1 cellular context compared by ENCODE assay signal in the genomic region with DNA sequence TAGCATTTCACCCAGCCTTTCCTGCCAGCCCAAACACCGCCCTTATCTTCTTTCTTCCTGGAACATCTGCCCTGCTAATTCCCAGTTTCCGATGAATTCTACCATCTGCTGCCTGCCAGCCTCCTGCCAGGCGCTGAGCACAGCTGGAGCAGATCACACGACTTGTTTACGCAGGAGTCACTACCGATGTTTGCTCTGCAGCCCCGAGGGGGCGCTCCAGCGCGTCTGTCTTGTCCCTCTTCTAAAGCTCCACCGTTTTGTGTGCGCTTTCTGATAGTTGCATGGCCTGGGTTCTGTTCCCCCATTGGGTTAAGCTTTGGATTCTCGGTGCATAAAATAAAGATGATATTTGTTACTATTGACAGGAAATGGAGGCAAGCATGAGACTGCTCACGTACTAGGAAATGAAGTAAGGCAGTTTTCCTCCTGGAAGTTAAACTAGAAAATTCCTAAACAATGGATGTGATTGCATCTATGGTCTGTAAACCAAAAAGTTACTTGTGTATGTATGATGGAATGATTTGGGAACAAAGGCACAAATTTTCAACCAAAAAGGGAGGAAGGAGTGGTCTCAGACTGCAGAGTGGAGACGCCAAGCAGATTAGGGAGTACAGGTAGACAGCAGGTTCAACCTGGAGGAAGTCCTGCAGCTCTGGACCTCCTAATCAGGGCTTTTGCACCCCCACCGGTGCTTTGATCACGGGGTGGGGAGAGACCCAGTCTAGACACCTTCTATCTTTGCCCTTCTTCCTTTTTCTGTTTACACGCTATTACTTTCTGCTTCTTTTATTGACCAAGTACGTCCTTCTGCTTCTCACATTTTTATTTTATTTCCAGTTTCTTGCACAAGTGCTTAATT.
TF ChIP-seq lines count a peak whose summit lies in the region.

No MANE protein-coding gene starts in this region.

TF ChIP-seq in HepG2, 621 proteins besides CTCF, POLR2A, EP300 and RAD21 (continued from another document and continues in another):
- no peak for TF ChIP-seq ZNF564 (CRISPR knock-in tag; IDR thresholded peaks at IDR 0.05)
- TF ChIP-seq HMG20A (CRISPR knock-in tag; IDR thresholded peaks at IDR 0.05; ENCODE audit: borderline replicate concordance) = no peak
- TF ChIP-seq SP140L (CRISPR knock-in tag; IDR thresholded peaks at IDR 0.05; ENCODE audit: borderline replicate concordance) = no peak
- no peak for TF ChIP-seq FOXA1 (IDR thresholded peaks at IDR 0.05)
- peak; percentile 90 for TF ChIP-seq FOXA1 (CRISPR knock-in tag; IDR thresholded peaks at IDR 0.05)
- no peak for TF ChIP-seq ZNF720 (CRISPR knock-in tag; IDR thresholded peaks at IDR 0.05)
- TF ChIP-seq, protein P1, sequence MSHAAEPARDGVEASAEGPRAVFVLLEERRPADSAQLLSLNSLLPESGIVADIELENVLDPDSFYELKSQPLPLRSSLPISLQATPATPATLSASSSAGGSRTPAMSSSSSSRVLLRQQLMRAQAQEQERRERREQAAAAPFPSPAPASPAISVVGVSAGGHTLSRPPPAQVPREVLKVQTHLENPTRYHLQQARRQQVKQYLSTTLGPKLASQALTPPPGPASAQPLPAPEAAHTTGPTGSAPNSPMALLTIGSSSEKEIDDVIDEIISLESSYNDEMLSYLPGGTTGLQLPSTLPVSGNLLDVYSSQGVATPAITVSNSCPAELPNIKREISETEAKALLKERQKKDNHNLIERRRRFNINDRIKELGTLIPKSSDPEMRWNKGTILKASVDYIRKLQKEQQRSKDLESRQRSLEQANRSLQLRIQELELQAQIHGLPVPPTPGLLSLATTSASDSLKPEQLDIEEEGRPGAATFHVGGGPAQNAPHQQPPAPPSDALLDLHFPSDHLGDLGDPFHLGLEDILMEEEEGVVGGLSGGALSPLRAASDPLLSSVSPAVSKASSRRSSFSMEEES (CRISPR knock-in tag; IDR thresholded peaks at IDR 0.05) = 0 out of 2 replicates have a peak, but pooled peaks have one; percentile 30
- TF ChIP-seq ZBTB1 (CRISPR knock-in tag; IDR thresholded peaks at IDR 0.05; ENCODE audit: borderline replicate concordance) = no peak
- TF ChIP-seq, protein P2, sequence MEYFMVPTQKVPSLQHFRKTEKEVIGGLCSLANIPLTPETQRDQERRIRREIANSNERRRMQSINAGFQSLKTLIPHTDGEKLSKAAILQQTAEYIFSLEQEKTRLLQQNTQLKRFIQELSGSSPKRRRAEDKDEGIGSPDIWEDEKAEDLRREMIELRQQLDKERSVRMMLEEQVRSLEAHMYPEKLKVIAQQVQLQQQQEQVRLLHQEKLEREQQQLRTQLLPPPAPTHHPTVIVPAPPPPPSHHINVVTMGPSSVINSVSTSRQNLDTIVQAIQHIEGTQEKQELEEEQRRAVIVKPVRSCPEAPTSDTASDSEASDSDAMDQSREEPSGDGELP (IDR thresholded peaks at IDR 0.05; ENCODE audit: borderline replicate concordance, low read depth) = peak; percentile 84; the same call in 1 of the 2 replicates
- no peak for TF ChIP-seq ZNF766 (CRISPR knock-in tag; IDR thresholded peaks at IDR 0.05; ENCODE audit: borderline replicate concordance)
- TF ChIP-seq, protein P3, sequence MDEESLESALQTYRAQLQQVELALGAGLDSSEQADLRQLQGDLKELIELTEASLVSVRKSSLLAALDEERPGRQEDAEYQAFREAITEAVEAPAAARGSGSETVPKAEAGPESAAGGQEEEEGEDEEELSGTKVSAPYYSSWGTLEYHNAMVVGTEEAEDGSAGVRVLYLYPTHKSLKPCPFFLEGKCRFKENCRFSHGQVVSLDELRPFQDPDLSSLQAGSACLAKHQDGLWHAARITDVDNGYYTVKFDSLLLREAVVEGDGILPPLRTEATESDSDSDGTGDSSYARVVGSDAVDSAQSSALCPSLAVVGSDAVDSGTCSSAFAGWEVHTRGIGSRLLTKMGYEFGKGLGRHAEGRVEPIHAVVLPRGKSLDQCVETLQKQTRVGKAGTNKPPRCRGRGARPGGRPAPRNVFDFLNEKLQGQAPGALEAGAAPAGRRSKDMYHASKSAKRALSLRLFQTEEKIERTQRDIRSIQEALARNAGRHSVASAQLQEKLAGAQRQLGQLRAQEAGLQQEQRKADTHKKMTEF (CRISPR knock-in tag; IDR thresholded peaks at IDR 0.05) = no peak
- TF ChIP-seq SMAD3 (CRISPR knock-in tag; IDR thresholded peaks at IDR 0.05) = peak; percentile 46; the same call in 1 of the 2 replicates
- no peak for TF ChIP-seq ISX (CRISPR knock-in tag; conservative IDR thresholded peaks at IDR 0.05)
- TF ChIP-seq FOXK2 (IDR thresholded peaks at IDR 0.05) = no peak
- TF ChIP-seq KDM5A (IDR thresholded peaks at IDR 0.05; ENCODE audit: borderline replicate concordance, low read length) = no peak
- no peak for TF ChIP-seq ZNF329 (CRISPR knock-in tag; IDR thresholded peaks at IDR 0.05; ENCODE audit: low read depth)
- TF ChIP-seq XBP1 (CRISPR knock-in tag; IDR thresholded peaks at IDR 0.05) = no peak
- TF ChIP-seq, protein P4, sequence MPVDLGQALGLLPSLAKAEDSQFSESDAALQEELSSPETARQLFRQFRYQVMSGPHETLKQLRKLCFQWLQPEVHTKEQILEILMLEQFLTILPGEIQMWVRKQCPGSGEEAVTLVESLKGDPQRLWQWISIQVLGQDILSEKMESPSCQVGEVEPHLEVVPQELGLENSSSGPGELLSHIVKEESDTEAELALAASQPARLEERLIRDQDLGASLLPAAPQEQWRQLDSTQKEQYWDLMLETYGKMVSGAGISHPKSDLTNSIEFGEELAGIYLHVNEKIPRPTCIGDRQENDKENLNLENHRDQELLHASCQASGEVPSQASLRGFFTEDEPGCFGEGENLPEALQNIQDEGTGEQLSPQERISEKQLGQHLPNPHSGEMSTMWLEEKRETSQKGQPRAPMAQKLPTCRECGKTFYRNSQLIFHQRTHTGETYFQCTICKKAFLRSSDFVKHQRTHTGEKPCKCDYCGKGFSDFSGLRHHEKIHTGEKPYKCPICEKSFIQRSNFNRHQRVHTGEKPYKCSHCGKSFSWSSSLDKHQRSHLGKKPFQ (CRISPR knock-in tag; IDR thresholded peaks at IDR 0.05; ENCODE audit: insufficient replicate concordance) = no peak
- TF ChIP-seq, protein P5, sequence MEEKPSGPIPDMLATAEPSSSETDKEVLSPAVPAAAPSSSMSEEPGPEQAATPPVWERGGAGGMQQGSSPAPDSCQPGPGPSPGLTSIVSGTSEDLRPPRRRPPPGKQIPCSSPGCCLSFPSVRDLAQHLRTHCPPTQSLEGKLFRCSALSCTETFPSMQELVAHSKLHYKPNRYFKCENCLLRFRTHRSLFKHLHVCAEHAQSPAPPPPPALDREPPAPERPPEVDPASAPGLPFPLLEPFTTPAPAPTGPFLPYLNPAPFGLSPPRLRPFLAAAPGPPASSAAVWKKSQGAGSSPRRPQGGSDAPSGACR (CRISPR knock-in tag; IDR thresholded peaks at IDR 0.05) = no peak
- TF ChIP-seq, protein P6, sequence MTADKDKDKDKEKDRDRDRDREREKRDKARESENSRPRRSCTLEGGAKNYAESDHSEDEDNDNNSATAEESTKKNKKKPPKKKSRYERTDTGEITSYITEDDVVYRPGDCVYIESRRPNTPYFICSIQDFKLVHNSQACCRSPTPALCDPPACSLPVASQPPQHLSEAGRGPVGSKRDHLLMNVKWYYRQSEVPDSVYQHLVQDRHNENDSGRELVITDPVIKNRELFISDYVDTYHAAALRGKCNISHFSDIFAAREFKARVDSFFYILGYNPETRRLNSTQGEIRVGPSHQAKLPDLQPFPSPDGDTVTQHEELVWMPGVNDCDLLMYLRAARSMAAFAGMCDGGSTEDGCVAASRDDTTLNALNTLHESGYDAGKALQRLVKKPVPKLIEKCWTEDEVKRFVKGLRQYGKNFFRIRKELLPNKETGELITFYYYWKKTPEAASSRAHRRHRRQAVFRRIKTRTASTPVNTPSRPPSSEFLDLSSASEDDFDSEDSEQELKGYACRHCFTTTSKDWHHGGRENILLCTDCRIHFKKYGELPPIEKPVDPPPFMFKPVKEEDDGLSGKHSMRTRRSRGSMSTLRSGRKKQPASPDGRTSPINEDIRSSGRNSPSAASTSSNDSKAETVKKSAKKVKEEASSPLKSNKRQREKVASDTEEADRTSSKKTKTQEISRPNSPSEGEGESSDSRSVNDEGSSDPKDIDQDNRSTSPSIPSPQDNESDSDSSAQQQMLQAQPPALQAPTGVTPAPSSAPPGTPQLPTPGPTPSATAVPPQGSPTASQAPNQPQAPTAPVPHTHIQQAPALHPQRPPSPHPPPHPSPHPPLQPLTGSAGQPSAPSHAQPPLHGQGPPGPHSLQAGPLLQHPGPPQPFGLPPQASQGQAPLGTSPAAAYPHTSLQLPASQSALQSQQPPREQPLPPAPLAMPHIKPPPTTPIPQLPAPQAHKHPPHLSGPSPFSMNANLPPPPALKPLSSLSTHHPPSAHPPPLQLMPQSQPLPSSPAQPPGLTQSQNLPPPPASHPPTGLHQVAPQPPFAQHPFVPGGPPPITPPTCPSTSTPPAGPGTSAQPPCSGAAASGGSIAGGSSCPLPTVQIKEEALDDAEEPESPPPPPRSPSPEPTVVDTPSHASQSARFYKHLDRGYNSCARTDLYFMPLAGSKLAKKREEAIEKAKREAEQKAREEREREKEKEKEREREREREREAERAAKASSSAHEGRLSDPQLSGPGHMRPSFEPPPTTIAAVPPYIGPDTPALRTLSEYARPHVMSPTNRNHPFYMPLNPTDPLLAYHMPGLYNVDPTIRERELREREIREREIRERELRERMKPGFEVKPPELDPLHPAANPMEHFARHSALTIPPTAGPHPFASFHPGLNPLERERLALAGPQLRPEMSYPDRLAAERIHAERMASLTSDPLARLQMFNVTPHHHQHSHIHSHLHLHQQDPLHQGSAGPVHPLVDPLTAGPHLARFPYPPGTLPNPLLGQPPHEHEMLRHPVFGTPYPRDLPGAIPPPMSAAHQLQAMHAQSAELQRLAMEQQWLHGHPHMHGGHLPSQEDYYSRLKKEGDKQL (CRISPR knock-in tag; IDR thresholded peaks at IDR 0.05; ENCODE audit: low read depth) = no peak
- 0 out of 2 replicates have a peak, but pooled peaks have one; percentile 30 for TF ChIP-seq GATAD2A (CRISPR knock-in tag; IDR thresholded peaks at IDR 0.05)
- 0 out of 2 replicates have a peak, but pooled peaks have one; percentile 19 for TF ChIP-seq ZMYM4 (CRISPR knock-in tag; IDR thresholded peaks at IDR 0.05)
- no peak for TF ChIP-seq SOX6 (IDR thresholded peaks at IDR 0.05)
- TF ChIP-seq SOX6 (CRISPR knock-in tag; IDR thresholded peaks at IDR 0.05) = 0 out of 2 replicates have a peak, but pooled peaks have one; percentile 8
- TF ChIP-seq RAD51 (IDR thresholded peaks at IDR 0.05; ENCODE audit: borderline replicate concordance) = no peak
- TF ChIP-seq ZNF550 (CRISPR knock-in tag; IDR thresholded peaks at IDR 0.05; ENCODE audit: borderline replicate concordance) = no peak
- TF ChIP-seq, protein P7, sequence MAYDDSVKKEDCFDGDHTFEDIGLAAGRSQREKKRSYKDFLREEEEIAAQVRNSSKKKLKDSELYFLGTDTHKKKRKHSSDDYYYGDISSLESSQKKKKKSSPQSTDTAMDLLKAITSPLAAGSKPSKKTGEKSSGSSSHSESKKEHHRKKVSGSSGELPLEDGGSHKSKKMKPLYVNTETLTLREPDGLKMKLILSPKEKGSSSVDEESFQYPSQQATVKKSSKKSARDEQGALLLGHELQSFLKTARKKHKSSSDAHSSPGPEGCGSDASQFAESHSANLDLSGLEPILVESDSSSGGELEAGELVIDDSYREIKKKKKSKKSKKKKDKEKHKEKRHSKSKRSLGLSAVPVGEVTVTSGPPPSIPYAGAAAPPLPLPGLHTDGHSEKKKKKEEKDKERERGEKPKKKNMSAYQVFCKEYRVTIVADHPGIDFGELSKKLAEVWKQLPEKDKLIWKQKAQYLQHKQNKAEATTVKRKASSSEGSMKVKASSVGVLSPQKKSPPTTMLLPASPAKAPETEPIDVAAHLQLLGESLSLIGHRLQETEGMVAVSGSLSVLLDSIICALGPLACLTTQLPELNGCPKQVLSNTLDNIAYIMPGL (CRISPR knock-in tag; IDR thresholded peaks at IDR 0.05; ENCODE audit: borderline replicate concordance in 1 of 2, low read depth in 1 of 2) = peak; percentile 73 to 89
- no peak for TF ChIP-seq ZNF614 (CRISPR knock-in tag; IDR thresholded peaks at IDR 0.05; ENCODE audit: borderline replicate concordance)
- TF ChIP-seq POLR2AphosphoS2 (IDR thresholded peaks at IDR 0.05; ENCODE audit: low read depth, low read length) = no peak
- no peak for TF ChIP-seq ZKSCAN8 (CRISPR knock-in tag; IDR thresholded peaks at IDR 0.05; ENCODE audit: borderline replicate concordance)
- TF ChIP-seq ZNF34 (CRISPR knock-in tag; IDR thresholded peaks at IDR 0.05; ENCODE audit: borderline replicate concordance) = no peak
- no peak for TF ChIP-seq ATAD3A (CRISPR knock-in tag; IDR thresholded peaks at IDR 0.05)
- TF ChIP-seq SALL1 (CRISPR knock-in tag; IDR thresholded peaks at IDR 0.05) = peak; percentile 36; the same call in 1 of the 2 replicates
- TF ChIP-seq, protein P8, sequence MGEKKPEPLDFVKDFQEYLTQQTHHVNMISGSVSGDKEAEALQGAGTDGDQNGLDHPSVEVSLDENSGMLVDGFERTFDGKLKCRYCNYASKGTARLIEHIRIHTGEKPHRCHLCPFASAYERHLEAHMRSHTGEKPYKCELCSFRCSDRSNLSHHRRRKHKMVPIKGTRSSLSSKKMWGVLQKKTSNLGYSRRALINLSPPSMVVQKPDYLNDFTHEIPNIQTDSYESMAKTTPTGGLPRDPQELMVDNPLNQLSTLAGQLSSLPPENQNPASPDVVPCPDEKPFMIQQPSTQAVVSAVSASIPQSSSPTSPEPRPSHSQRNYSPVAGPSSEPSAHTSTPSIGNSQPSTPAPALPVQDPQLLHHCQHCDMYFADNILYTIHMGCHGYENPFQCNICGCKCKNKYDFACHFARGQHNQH (CRISPR knock-in tag; IDR thresholded peaks at IDR 0.05) = 0 out of 2 replicates have a peak, but pooled peaks have one; percentile 24
- no peak for TF ChIP-seq ZBTB3 (CRISPR knock-in tag; IDR thresholded peaks at IDR 0.05; ENCODE audit: borderline replicate concordance, low read depth)
- TF ChIP-seq ZNF337 (CRISPR knock-in tag; IDR thresholded peaks at IDR 0.05; ENCODE audit: borderline replicate concordance, low read depth) = no peak
- TF ChIP-seq ZNF619 (CRISPR knock-in tag; IDR thresholded peaks at IDR 0.05) = no peak
- no peak for TF ChIP-seq MIER2 (CRISPR knock-in tag; IDR thresholded peaks at IDR 0.05)
- TF ChIP-seq ZNF543 (CRISPR knock-in tag; IDR thresholded peaks at IDR 0.05) = no peak
- TF ChIP-seq, protein P9, sequence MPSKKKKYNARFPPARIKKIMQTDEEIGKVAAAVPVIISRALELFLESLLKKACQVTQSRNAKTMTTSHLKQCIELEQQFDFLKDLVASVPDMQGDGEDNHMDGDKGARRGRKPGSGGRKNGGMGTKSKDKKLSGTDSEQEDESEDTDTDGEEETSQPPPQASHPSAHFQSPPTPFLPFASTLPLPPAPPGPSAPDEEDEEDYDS (CRISPR knock-in tag; IDR thresholded peaks at IDR 0.05) = no peak
- TF ChIP-seq SNRNP70 (IDR thresholded peaks at IDR 0.05; ENCODE audit: low read depth, low read length) = no peak
- TF ChIP-seq SRSF1 (optimal IDR thresholded peaks at IDR 0.05; ENCODE audit: low read depth, low read length) = no peak
- TF ChIP-seq AHR (CRISPR knock-in tag; IDR thresholded peaks at IDR 0.05) = no peak
- no peak for TF ChIP-seq TBX3 (IDR thresholded peaks at IDR 0.05; ENCODE audit: borderline replicate concordance)
- no peak for TF ChIP-seq ZNF207 (IDR thresholded peaks at IDR 0.05; ENCODE audit: borderline replicate concordance)
- no peak for TF ChIP-seq GTF3A (CRISPR knock-in tag; conservative IDR thresholded peaks at IDR 0.05)
- TF ChIP-seq ZNF850 (CRISPR knock-in tag; conservative IDR thresholded peaks at IDR 0.05) = no peak
- no peak for TF ChIP-seq ZFAT (CRISPR knock-in tag; conservative IDR thresholded peaks at IDR 0.05)
- no peak for TF ChIP-seq ZNF879 (CRISPR knock-in tag; IDR thresholded peaks at IDR 0.05)
